In genomic region chr1:9866836-9867235, GRCh38 we compare ENCODE assay signal across 8 cellular contexts.
"Had no signal": no experiment of that assay in that cellular context is flagged by ENCODE, and none has a peak within 500 bp of the region (broad histone marks: within the 10 kb centered on the region; RNA-seq: fewer than 3 reads in every experiment).

No MANE protein-coding gene starts in this region.

- H3K9me3 ChIP-seq: heart right ventricle, mucosa of descending colon, upper lobe of right lung had no signal

- DNase-seq: foreskin keratinocyte had no signal

- H3K4me1 Mint-ChIP-seq: activated CD4-positive, alpha-beta T cell treated with anti-CD3 and anti-CD28 coated beads for 36 hours had no signal

- H3K36me3 Mint-ChIP-seq: activated naive CD8-positive, alpha-beta T cell; natural killer cell had no signal

- H3K4me1 ChIP-seq: upper lobe of right lung had no signal

- H3K27me3 Mint-ChIP-seq: activated CD4-positive, alpha-beta T cell treated with anti-CD3 and anti-CD28 coated beads for 36 hours; activated naive CD8-positive, alpha-beta T cell had no signal

- H3K9me3 Mint-ChIP-seq: natural killer cell had no signal

- H3K4me3 ChIP-seq: heart right ventricle, mucosa of descending colon, upper lobe of right lung had no signal

- H3K27ac ChIP-seq: foreskin keratinocyte, upper lobe of right lung had no signal

- H3K27ac Mint-ChIP-seq: activated CD4-positive, alpha-beta T cell treated with anti-CD3 and anti-CD28 coated beads for 36 hours; activated naive CD8-positive, alpha-beta T cell; natural killer cell had no signal

- H3K4me3 Mint-ChIP-seq: activated CD4-positive, alpha-beta T cell treated with anti-CD3 and anti-CD28 coated beads for 36 hours; activated naive CD8-positive, alpha-beta T cell; natural killer cell had no signal

- FAIRE-seq: colon had no signal

- H3K27me3 ChIP-seq: foreskin keratinocyte, heart right ventricle, upper lobe of right lung had no signal
